In the genomic region with DNA sequence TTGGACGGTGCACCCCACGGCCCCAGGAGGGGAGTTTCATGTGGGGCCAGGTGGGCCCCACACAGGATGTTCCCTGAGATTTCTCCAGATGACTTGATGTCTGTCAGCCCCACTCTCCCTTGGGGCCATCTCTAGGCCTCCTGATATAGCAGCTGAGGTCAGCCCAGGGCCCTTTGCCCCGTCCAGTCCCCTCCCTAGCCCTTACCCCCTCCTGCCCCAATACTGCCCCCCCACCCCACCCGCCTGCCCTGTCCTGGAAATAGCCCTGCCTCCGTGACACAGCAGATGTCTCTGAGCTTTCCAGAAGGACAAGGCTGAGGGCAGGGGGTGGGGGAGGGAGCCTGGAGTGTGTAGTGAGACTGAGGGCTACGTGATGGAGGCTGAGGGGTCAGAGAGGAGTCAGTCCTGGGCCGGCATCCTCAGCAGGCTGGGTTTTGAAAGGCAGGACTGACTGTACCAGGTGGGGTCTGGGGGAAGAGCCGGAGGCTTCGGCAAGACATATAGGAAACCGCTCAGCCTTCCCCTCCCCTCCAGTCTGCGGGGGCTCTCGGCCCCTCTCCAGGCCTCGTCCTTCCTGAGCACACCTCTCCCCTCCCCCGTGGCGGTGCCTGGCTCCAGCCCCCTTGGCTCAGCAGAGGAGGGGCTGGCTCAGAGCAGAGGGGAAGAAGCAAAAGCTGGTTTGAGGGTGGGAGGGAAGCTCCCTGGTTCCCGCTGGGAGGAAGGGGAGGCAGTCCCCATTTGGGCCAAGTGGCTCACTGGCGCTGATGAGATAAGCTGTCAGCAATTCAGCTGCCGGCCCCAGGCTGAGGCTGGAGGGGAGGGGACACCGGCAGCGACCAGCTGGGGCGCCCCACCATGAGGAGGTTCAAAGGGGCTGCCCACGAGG, we compare ENCODE assay signal across 8 cellular contexts. TPM values are rescaled to one million over a fixed set of nuclear protein-coding genes. Genes with fewer than 3 reads are reported as not detected.
A peak's percentile ranks its signal among the peaks of the same experiment; 100 is the strongest.
DNase-seq lines count a peak whose midpoint lies in the region; ATAC-seq and TF ChIP-seq lines count a peak whose summit lies in the region.

No MANE protein-coding gene starts in this region.

- H3K4me3 ChIP-seq in HFF-Myc (replicated peaks; ENCODE audit: low read depth, low read length) = peak overlapping the region; percentile 93

- TF ChIP-seq CTCF in HFF-Myc (IDR thresholded peaks at IDR 0.05; ENCODE audit: low read depth, low read length, missing control alignments) = no peak

- ATAC-seq in HG02678 (IDR thresholded peaks at IDR 0.05; ENCODE audit: unreplicated experiment) = no peak

- POLR2A ChIA-PET in HEK293T (lab: Yijun Ruan, JAX) = interaction anchor here (0.5 to 3.0 kb wide), 11 partner anchors 8 to 1338 kb away, joined by 3 to 32 read pairs (median 3); a partner anchor contains a TSS

- DNase-seq in HFF-Myc (ENCODE audit: extremely low read depth, low read depth) (no peak), amniotic epithelial cell (ENCODE audit: low read depth) (peak; percentile 77), iPS-NIHi11 (ENCODE audit: low spot score) (peak; percentile 67), superior temporal gyrus (ENCODE audit: extremely low spot score) (peak; percentile 45), HEK293T (ENCODE audit: extremely low spot score) (no peak), mucosa of gallbladder (ENCODE audit: low spot score) (no peak)
- DNase-seq in effector CD4-positive, alpha-beta T cell = no peak

- CTCF ChIA-PET in HEK293T (lab: Yijun Ruan, JAX) = interaction anchor here (0.6 to 3.2 kb wide), 3 partner anchors 9 to 28 kb away, joined by 3 to 15 read pairs (median 3); no protein-coding TSS in a partner anchor

TF ChIP-seq in HEK293T, 16 proteins besides CTCF, POLR2A, EP300 and RAD21:
- TF ChIP-seq LEF1 (IDR thresholded peaks at IDR 0.05; ENCODE audit: borderline replicate concordance) = no peak
- no peak for TF ChIP-seq FOXK2 (IDR thresholded peaks at IDR 0.05)
- no peak for TF ChIP-seq FOXA1 (IDR thresholded peaks at IDR 0.05)
- no peak for TF ChIP-seq HDGF (IDR thresholded peaks at IDR 0.05; ENCODE audit: borderline replicate concordance)
- no peak for TF ChIP-seq CTBP1 (IDR thresholded peaks at IDR 0.05; ENCODE audit: borderline replicate concordance)
- TF ChIP-seq, protein P1, sequence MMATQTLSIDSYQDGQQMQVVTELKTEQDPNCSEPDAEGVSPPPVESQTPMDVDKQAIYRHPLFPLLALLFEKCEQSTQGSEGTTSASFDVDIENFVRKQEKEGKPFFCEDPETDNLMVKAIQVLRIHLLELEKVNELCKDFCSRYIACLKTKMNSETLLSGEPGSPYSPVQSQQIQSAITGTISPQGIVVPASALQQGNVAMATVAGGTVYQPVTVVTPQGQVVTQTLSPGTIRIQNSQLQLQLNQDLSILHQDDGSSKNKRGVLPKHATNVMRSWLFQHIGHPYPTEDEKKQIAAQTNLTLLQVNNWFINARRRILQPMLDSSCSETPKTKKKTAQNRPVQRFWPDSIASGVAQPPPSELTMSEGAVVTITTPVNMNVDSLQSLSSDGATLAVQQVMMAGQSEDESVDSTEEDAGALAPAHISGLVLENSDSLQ (IDR thresholded peaks at IDR 0.05) = no peak
- no peak for TF ChIP-seq ARNT (IDR thresholded peaks at IDR 0.05)
- TF ChIP-seq ELF4 (IDR thresholded peaks at IDR 0.05) = no peak
- TF ChIP-seq SP1 (IDR thresholded peaks at IDR 0.05) = no peak
- no peak for TF ChIP-seq ZNF384 (IDR thresholded peaks at IDR 0.05)
- no peak for TF ChIP-seq BHLHE40 (IDR thresholded peaks at IDR 0.05; ENCODE audit: borderline replicate concordance)
TF ChIP-seq in HEK293T: peak in this region for 0.

RNA-seq across cellular contexts. Expression of a gene that starts 2.0 kb away (rescaled TPM):
- 236 TPM for total RNA-seq in mucosa of gallbladder

RNA-seq across cellular contexts. Expression of a gene that starts 30.4 kb away (rescaled TPM):
- total RNA-seq in mucosa of gallbladder = 118 TPM

RNA-seq across cellular contexts. Expression of a gene that starts 40.5 kb away (rescaled TPM):
- 25.3 TPM for total RNA-seq in mucosa of gallbladder

RNA-seq across cellular contexts. Expression of a gene that starts 56.6 kb away (rescaled TPM):
- not detected for total RNA-seq in mucosa of gallbladder

Comparison
In these comparisons a context has a peak if more than half of its experiments do, and no peak if none do; other contexts are left out.
1. DNase-seq: peak in amniotic epithelial cell (single experiment), iPS-NIHi11 (single experiment) and superior temporal gyrus (single experiment); none in HFF-Myc (single experiment), HEK293T (single experiment), effector CD4-positive, alpha-beta T cell (single experiment) and mucosa of gallbladder (single experiment).